In genomic region chr4:94852601-94853000, GRCh38 we compare ENCODE assay signal across 15 cellular contexts.
A peak's percentile ranks its signal among the peaks of the same experiment; 100 is the strongest.
DNase-seq lines count a peak whose midpoint lies in the region; TF ChIP-seq lines count a peak whose summit lies in the region.
"Had no signal": no experiment of that assay in that cellular context is flagged by ENCODE, and none has a peak within 500 bp of the region (broad histone marks: within the 10 kb centered on the region; RNA-seq: fewer than 3 reads in every experiment).

No MANE protein-coding gene starts in this region.

- H3K36me3 ChIP-seq in adipocyte (ENCODE audit: control insufficient read depth, insufficient read depth, low read length, severe bottlenecking), result no peaks in the 10 kb centered on the region
- H3K36me3 ChIP-seq: BLaER1 treated with 17β-estradiol and CSF1 and Interleukin-3, amounts not matched to agents 10 nM and 100 nM had no signal

- H3K4me3 ChIP-seq in adipocyte (ENCODE audit: low read length), result peak overlapping the region; percentile 16
- H3K4me3 ChIP-seq in fibroblast of the aortic adventitia (ENCODE audit: low read depth, low read length), result no peak overlapping the region
- H3K4me3 ChIP-seq: BLaER1 treated with 17β-estradiol and CSF1 and Interleukin-3, amounts not matched to agents 10 nM and 100 nM; GM12878; GM23248 had no signal

- H3K27me3 ChIP-seq in adipocyte (replicated peaks; ENCODE audit: control insufficient read depth, insufficient read depth, low read length), result no peaks in the 10 kb centered on the region
- H3K27me3 ChIP-seq: BLaER1 treated with 17β-estradiol and CSF1 and Interleukin-3, amounts not matched to agents 10 nM and 100 nM had no signal

- DNase-seq in DMS 273 (lab: John Stamatoyannopoulos, UW; ENCODE audit: unreplicated experiment) (peak; percentile 8), DMS 273 treated with DMSO at 0.1 percent for 48 hours (lab: John Stamatoyannopoulos, UW) (no peak), adipocyte (ENCODE audit: low read depth) (peak; percentile 16), fibroblast of the aortic adventitia (ENCODE audit: low read depth) (peak; percentile 25), stromal cell of bone marrow (ENCODE audit: low read depth) (peak; percentile 20), medulla oblongata (ENCODE audit: extremely low spot score) (no peak)
- no peak for DNase-seq in stimulated activated naive CD4-positive, alpha-beta T cell treated with Interleukin-2 at 50 U/mL for 16 hours (lab: John Stamatoyannopoulos, UW)
- DNase-seq in activated naive CD4-positive, alpha-beta T cell treated with anti-CD3 and anti-CD28 coated beads, Interleukin-2, amount 10 ng/mL, durations not matched to agents 7 days and 5 days, result no peak
- DNase-seq: AML-193; CD4-positive, CD25-positive, alpha-beta regulatory T cell; DMS79; GM23248; IMR-90 had no signal

- no peaks in the 10 kb centered on the region for H3K27me3 Mint-ChIP-seq in activated naive CD4-positive, alpha-beta T cell treated with anti-CD3 and anti-CD28 coated beads, Interleukin-2, amount 10 ng/mL, durations not matched to agents 7 days and 5 days
- H3K27me3 Mint-ChIP-seq: CD4-positive, CD25-positive, alpha-beta regulatory T cell had no signal

- no peaks in the 10 kb centered on the region for H3K9me3 Mint-ChIP-seq in activated naive CD4-positive, alpha-beta T cell treated with anti-CD3 and anti-CD28 coated beads, Interleukin-2, amount 10 ng/mL, durations not matched to agents 7 days and 5 days

- CTCF ChIA-PET in activated naive CD4-positive, alpha-beta T cell treated with anti-CD3 and anti-CD28 coated beads, Interleukin-2, amount 10 ng/mL, durations not matched to agents 7 days and 5 days (lab: Charles Lee), result no interaction called here

- H3K4me3 Mint-ChIP-seq in activated naive CD4-positive, alpha-beta T cell treated with anti-CD3 and anti-CD28 coated beads, Interleukin-2, amount 10 ng/mL, durations not matched to agents 7 days and 5 days, result no peak overlapping the region
- H3K4me3 Mint-ChIP-seq: CD4-positive, CD25-positive, alpha-beta regulatory T cell had no signal

- H3K9me3 ChIP-seq in adipocyte (ENCODE audit: control insufficient read depth, low read length), result no peaks in the 10 kb centered on the region
- H3K9me3 ChIP-seq: BLaER1 treated with 17β-estradiol and CSF1 and Interleukin-3, amounts not matched to agents 10 nM and 100 nM had no signal

- no peaks in the 10 kb centered on the region for H3K36me3 Mint-ChIP-seq in activated naive CD4-positive, alpha-beta T cell treated with anti-CD3 and anti-CD28 coated beads, Interleukin-2, amount 10 ng/mL, durations not matched to agents 7 days and 5 days
- H3K36me3 Mint-ChIP-seq: CD4-positive, CD25-positive, alpha-beta regulatory T cell had no signal

- H3K4me1 ChIP-seq in adipocyte (ENCODE audit: control insufficient read depth, insufficient read depth, low read length), result peaks cover 9% of the 10 kb centered on the region

- no peak overlapping the region for H3K27ac Mint-ChIP-seq in activated naive CD4-positive, alpha-beta T cell treated with anti-CD3 and anti-CD28 coated beads, Interleukin-2, amount 10 ng/mL, durations not matched to agents 7 days and 5 days
- H3K27ac Mint-ChIP-seq: CD4-positive, CD25-positive, alpha-beta regulatory T cell had no signal

- H3K9ac ChIP-seq in adipocyte (ENCODE audit: low read length), result no peak overlapping the region
- H3K9ac ChIP-seq: BLaER1 treated with 17β-estradiol and CSF1 and Interleukin-3, amounts not matched to agents 10 nM and 100 nM; GM23248 had no signal

- TF ChIP-seq CTCF in fibroblast of the aortic adventitia (IDR thresholded peaks at IDR 0.05; ENCODE audit: insufficient read depth, low read length), result no peak

- no peaks in the 10 kb centered on the region for H3K4me1 Mint-ChIP-seq in activated naive CD4-positive, alpha-beta T cell treated with anti-CD3 and anti-CD28 coated beads, Interleukin-2, amount 10 ng/mL, durations not matched to agents 7 days and 5 days
- H3K4me1 Mint-ChIP-seq: CD4-positive, CD25-positive, alpha-beta regulatory T cell had no signal

Comparison
In these comparisons a context has a peak if more than half of its experiments do, and no peak if none do; other contexts are left out.
1. DNase-seq: peak in DMS 273 (single experiment), adipocyte (single experiment), fibroblast of the aortic adventitia (single experiment) and stromal cell of bone marrow (single experiment); none in DMS 273 treated with DMSO at 0.1 percent for 48 hours (single experiment), medulla oblongata (single experiment), stimulated activated naive CD4-positive, alpha-beta T cell treated with Interleukin-2 at 50 U/mL for 16 hours (single experiment) and activated naive CD4-positive, alpha-beta T cell treated with anti-CD3 and anti-CD28 coated beads, Interleukin-2, amount 10 ng/mL, durations not matched to agents 7 days and 5 days (single experiment).